Comparison of ENCODE assay signal across 1 cellular context in genomic region chr10:25356609-25357008, GRCh38.
TF ChIP-seq lines count a peak whose summit lies in the region.

No MANE protein-coding gene starts in this region.

TF ChIP-seq in K562, 482 proteins besides CTCF, POLR2A, EP300 and RAD21 (continued from another document):
- TF ChIP-seq ZNF707 (CRISPR knock-in tag; conservative IDR thresholded peaks at IDR 0.05) (peak; percentile 56; the same call in 1 of the 2 replicates), ZNF133 (CRISPR knock-in tag; IDR thresholded peaks at IDR 0.05) (no peak)
